In genomic region chr12:131830335-131831020, GRCh38 we compare ENCODE assay signal across 1 cellular context.
TF ChIP-seq lines count a peak whose summit lies in the region.

No MANE protein-coding gene starts in this region.

TF ChIP-seq in HCT116, 20 proteins besides CTCF, POLR2A, EP300 and RAD21 (continued from another document):
- TF ChIP-seq REST (IDR thresholded peaks at IDR 0.05; ENCODE audit: low read depth) (no peak), TCF7L2 (IDR thresholded peaks at IDR 0.05; ENCODE audit: borderline replicate concordance, extremely low read depth, insufficient read depth, insufficient read length) (no peak), JUND (IDR thresholded peaks at IDR 0.05) (no peak), CEBPB (IDR thresholded peaks at IDR 0.05; ENCODE audit: low read depth) (no peak), ATF3 (IDR thresholded peaks at IDR 0.05) (no peak), ZBTB33 (IDR thresholded peaks at IDR 0.05; ENCODE audit: extremely low read depth, insufficient replicate concordance, low read length) (no peak), EGR1 (IDR thresholded peaks at IDR 0.05; ENCODE audit: low read depth) (no peak), POLR2AphosphoS5 (IDR thresholded peaks at IDR 0.05; ENCODE audit: low read depth, low read length) (0 out of 2 replicates have a peak, but pooled peaks have one; percentile 16), YY1 (IDR thresholded peaks at IDR 0.05; ENCODE audit: extremely low read depth, insufficient replicate concordance, low read depth, low read length) (peak; percentile 63), SP1 (IDR thresholded peaks at IDR 0.05; ENCODE audit: low read depth) (no peak), SIN3A (IDR thresholded peaks at IDR 0.05; ENCODE audit: low read depth) (no peak), EZH2 (IDR thresholded peaks at IDR 0.05) (no peak)
